ENCODE assay signal across 12 cellular contexts in the genomic region with DNA sequence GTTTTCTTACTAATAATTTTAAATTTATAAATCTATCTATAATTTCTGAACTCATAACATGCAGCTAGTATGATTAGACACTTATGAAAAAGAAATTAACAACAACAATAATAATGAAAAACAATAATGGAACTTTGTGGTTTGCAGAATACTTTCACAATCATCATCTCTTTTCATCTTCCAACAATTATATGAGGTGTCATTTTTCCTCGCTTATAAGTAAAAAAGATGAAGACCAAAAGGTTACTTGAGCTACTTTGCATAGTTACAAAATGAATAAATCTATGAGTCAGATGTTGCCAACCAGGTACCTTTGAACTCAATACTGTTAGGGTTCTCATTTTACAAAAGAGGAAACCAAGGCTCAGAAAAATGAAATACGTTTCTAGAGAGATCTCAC.
DNase-seq lines count a peak whose midpoint lies in the region; ATAC-seq lines count a peak whose summit lies in the region.
"Had no signal": no experiment of that assay in that cellular context is flagged by ENCODE, and none has a peak within 500 bp of the region (broad histone marks: within the 10 kb centered on the region; RNA-seq: fewer than 3 reads in every experiment).

No MANE protein-coding gene starts in this region.

- H3K27me3 ChIP-seq in aorta (ENCODE audit: control insufficient read depth in 1 of 2, insufficient read depth in 2 of 2, low read length in 1 of 2) = peaks cover 0 to 4% of the 10 kb centered on the region in 2 donors
- H3K27me3 ChIP-seq: BE2C, esophagus muscularis mucosa, tibial artery had no signal

- intact Hi-C loops in aorta (cut with DNase I) = no loop called here

- H3K27ac ChIP-seq in aorta (ENCODE audit: low read depth in 1 of 2, low read length in 2 of 2) (no peak overlapping the region), substantia nigra (ENCODE audit: low read depth, low read length, poor library complexity, severe bottlenecking) (no peak overlapping the region)
- H3K27ac ChIP-seq: esophagus muscularis mucosa, tibial artery had no signal

- H3K4me3 ChIP-seq in aorta (ENCODE audit: low read length in 2 of 2) = no peak overlapping the region
- H3K4me3 ChIP-seq: esophagus muscularis mucosa, tibial artery had no signal

- H3K9me3 ChIP-seq in aorta (ENCODE audit: control insufficient read depth, low read length) = no peaks in the 10 kb centered on the region
- H3K9me3 ChIP-seq: BE2C, esophagus muscularis mucosa, tibial artery had no signal

- 80 to 82% methylated on average over 2 of the region's 2 CpGs for WGBS in aorta, 2 donors

- ATAC-seq in GM18499 (IDR thresholded peaks at IDR 0.05; ENCODE audit: insufficient read depth, unreplicated experiment) (peak; percentile 99), GM19397 (IDR thresholded peaks at IDR 0.05; ENCODE audit: unreplicated experiment) (peak; percentile 53), HG02763 (IDR thresholded peaks at IDR 0.05; ENCODE audit: unreplicated experiment) (peak; percentile 68), HG03469 (IDR thresholded peaks at IDR 0.05; ENCODE audit: unreplicated experiment) (peak; percentile 90), aorta (ENCODE audit: low FRiP score) (no peak)

- DNase-seq in aorta = no peak
- DNase-seq in medulla oblongata (ENCODE audit: extremely low spot score) = no peak
- no peak for DNase-seq in ACHN
- no peak for DNase-seq in substantia nigra (lab: John Stamatoyannopoulos, UW)
- DNase-seq: BE2C, NCI-H2227 treated with DMSO at 0.1 percent for 48 hours, tibial artery had no signal

- H3K4me1 ChIP-seq in aorta (ENCODE audit: control insufficient read depth in 1 of 2, insufficient read depth in 2 of 2, low read length in 2 of 2) = no peaks in the 10 kb centered on the region
- H3K4me1 ChIP-seq: BE2C, esophagus muscularis mucosa, tibial artery had no signal

- no peaks in the 10 kb centered on the region for H3K36me3 ChIP-seq in aorta (ENCODE audit: control insufficient read depth in 1 of 2, insufficient read depth in 2 of 2, low read length in 1 of 2)
- H3K36me3 ChIP-seq: BE2C, esophagus muscularis mucosa, tibial artery had no signal

- in situ Hi-C loops in ACHN (cut with HindIII; ENCODE audit: low pct_ligation_motif_present, low pct_unique_long_range_greater_than_20kb, low sequenced_read_pairs) = no loop called here
